12 cellular contexts compared by ENCODE assay signal in the genomic region with DNA sequence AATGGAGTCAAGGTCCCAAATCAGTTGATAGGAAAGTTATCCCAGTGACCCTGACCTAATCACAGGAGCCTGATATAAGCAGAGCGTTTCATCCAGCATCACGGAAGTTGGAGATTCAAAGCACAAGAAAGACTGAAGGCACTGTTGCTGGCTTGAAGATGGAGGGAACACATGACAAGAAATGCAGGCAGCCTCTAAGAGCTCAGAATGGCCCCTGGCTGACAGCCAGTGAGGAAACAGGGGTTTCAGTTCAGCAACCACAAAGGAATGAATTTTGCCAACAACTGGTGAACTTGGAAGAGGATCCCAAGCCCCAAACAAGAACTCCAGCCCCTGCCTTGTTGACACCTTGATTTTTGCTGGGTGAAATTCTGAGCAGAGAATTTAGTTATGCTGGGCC.
"Had no signal": no experiment of that assay in that cellular context is flagged by ENCODE, and none has a peak within 500 bp of the region (broad histone marks: within the 10 kb centered on the region; RNA-seq: fewer than 3 reads in every experiment).

No MANE protein-coding gene starts in this region.

- ATAC-seq: activated naive CD8-positive, alpha-beta T cell treated with anti-CD3 and anti-CD28 coated beads, Interleukin-2, amount 50 U/mL, for 24 hours; effector memory CD8-positive, alpha-beta T cell; left colon had no signal

- H3K27ac ChIP-seq: epithelial cell of prostate, prostate gland had no signal

- H3K9me3 ChIP-seq: prostate gland had no signal

- DNase-seq: activated B cell treated with CpG ODN at 0.5 μM for 24 hours; activated CD4-positive, alpha-beta T cell treated with anti-CD3 and anti-CD28 coated beads, Interleukin-2, amount 10 ng/mL, durations not matched to agents 24 days and 14 days; activated naive CD4-positive, alpha-beta T cell; activated naive CD8-positive, alpha-beta T cell treated with anti-CD3 and anti-CD28 coated beads, Interleukin-2, amount 50 U/mL, for 24 hours; central memory CD4-positive, alpha-beta T cell; cortex of kidney; effector memory CD8-positive, alpha-beta T cell; left colon; occipital lobe; T-helper 2 cell had no signal

- H3K4me1 ChIP-seq: prostate gland had no signal

- H3K4me3 ChIP-seq: prostate gland had no signal

- H3K36me3 ChIP-seq: prostate gland had no signal
